17 cellular contexts compared by ENCODE assay signal in the genomic region with DNA sequence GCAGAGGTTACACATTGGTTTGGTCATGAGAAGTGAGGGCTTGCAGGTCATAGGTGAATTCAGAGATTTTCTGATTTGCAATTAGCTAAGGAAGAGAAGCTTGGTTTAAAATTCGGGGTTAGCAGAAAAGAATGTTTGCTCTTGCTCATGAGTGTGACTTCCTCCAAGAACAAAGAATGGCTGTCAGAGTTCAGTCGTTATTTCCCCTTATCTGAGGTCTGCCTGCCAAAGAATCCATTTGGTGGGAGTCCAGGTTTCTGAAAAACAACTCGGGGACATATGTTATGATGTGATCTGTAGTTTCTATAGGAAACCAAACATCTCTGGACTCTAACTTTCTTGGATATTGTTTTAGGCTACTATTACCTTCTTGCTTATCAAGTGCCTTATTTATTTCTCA. TPM values are rescaled to one million over a fixed set of nuclear protein-coding genes. Genes with fewer than 3 reads are reported as not detected.
"Had no signal": no experiment of that assay in that cellular context is flagged by ENCODE, and none has a peak within 500 bp of the region (broad histone marks: within the 10 kb centered on the region; RNA-seq: fewer than 3 reads in every experiment).

No MANE protein-coding gene starts in this region.

- H3K27me3 ChIP-seq: foreskin keratinocyte had no signal

- H3K4me1 ChIP-seq: psoas muscle had no signal

- ATAC-seq: activated CD8-positive, alpha-beta T cell treated with anti-CD3 and anti-CD28 coated beads, Interleukin-2, amount 10 ng/mL, durations not matched to agents 7 days and 5 days; activated naive CD8-positive, alpha-beta T cell treated with anti-CD3 and anti-CD28 coated beads, Interleukin-2, amount 50 U/mL, for 24 hours; esophagus mucosa; foreskin keratinocyte; psoas muscle had no signal

- H3K4me3 ChIP-seq: psoas muscle had no signal

- DNase-seq: activated CD4-positive, alpha-beta T cell treated with anti-CD3 and anti-CD28 coated beads for 4 hours; activated CD8-positive, alpha-beta memory T cell treated with anti-CD3 and anti-CD28 coated beads, Interleukin-2, amount 50 U/mL, for 48 hours; activated CD8-positive, alpha-beta T cell treated with anti-CD3 and anti-CD28 coated beads, Interleukin-2, amount 10 ng/mL, durations not matched to agents 7 days and 5 days; activated naive CD4-positive, alpha-beta T cell treated with Interleukin-2 at 50 U/mL for 16 hours; activated naive CD8-positive, alpha-beta T cell treated with anti-CD3 and anti-CD28 coated beads, Interleukin-2, amount 50 U/mL, for 24 hours; caudate nucleus; foreskin keratinocyte; head of caudate nucleus; left colon; psoas muscle; stimulated activated CD4-positive, alpha-beta T cell treated with anti-CD3 and anti-CD28 coated beads, Interleukin-12 subunit alpha, Interleukin-12 subunit beta, amount 100 ng/mL, for 4 hours; stimulated activated naive CD4-positive, alpha-beta T cell had no signal

- H3K9me3 ChIP-seq: psoas muscle had no signal

- H3K27ac ChIP-seq: psoas muscle, VCaP had no signal

RNA-seq across cellular contexts. Expression of a gene that starts 3.2 kb away (rescaled TPM):
- total RNA-seq: activated CD8-positive, alpha-beta T cell treated with anti-CD3 and anti-CD28 coated beads, Interleukin-2, amount 10 ng/mL, durations not matched to agents 7 days and 5 days; activated T-helper 1 cell treated with anti-CD3 and anti-CD28 coated beads, Interleukin-12 subunit alpha, Interleukin-12 subunit beta, Interleukin-2, Interleukin-4 antibody, amounts not matched to agents 30 ng/mL and 10 ng/mL and 1 ng/mL, durations not matched to agents 14 hours and 24 hours and 36 hours; natural killer cell treated with Interleukin-12 subunit alpha and Interleukin-12 subunit beta and Interleukin-15 and Interleukin-18, amount 100 ng/mL, for 72 hours; osteoblast; psoas muscle had no signal

RNA-seq across cellular contexts. Expression of a gene that starts 7.8 kb away (rescaled TPM):
- total RNA-seq: activated CD8-positive, alpha-beta T cell treated with anti-CD3 and anti-CD28 coated beads, Interleukin-2, amount 10 ng/mL, durations not matched to agents 7 days and 5 days; activated T-helper 1 cell treated with anti-CD3 and anti-CD28 coated beads, Interleukin-12 subunit alpha, Interleukin-12 subunit beta, Interleukin-2, Interleukin-4 antibody, amounts not matched to agents 30 ng/mL and 10 ng/mL and 1 ng/mL, durations not matched to agents 14 hours and 24 hours and 36 hours; natural killer cell treated with Interleukin-12 subunit alpha and Interleukin-12 subunit beta and Interleukin-15 and Interleukin-18, amount 100 ng/mL, for 72 hours; osteoblast; psoas muscle had no signal

RNA-seq across cellular contexts. Expression of a gene that starts 17.8 kb away (rescaled TPM):
- total RNA-seq: activated CD8-positive, alpha-beta T cell treated with anti-CD3 and anti-CD28 coated beads, Interleukin-2, amount 10 ng/mL, durations not matched to agents 7 days and 5 days; activated T-helper 1 cell treated with anti-CD3 and anti-CD28 coated beads, Interleukin-12 subunit alpha, Interleukin-12 subunit beta, Interleukin-2, Interleukin-4 antibody, amounts not matched to agents 30 ng/mL and 10 ng/mL and 1 ng/mL, durations not matched to agents 14 hours and 24 hours and 36 hours; foreskin keratinocyte; natural killer cell treated with Interleukin-12 subunit alpha and Interleukin-12 subunit beta and Interleukin-15 and Interleukin-18, amount 100 ng/mL, for 72 hours; osteoblast; psoas muscle had no signal

RNA-seq across cellular contexts. Expression of a gene that starts 23.2 kb away (rescaled TPM):
- total RNA-seq: activated CD8-positive, alpha-beta T cell treated with anti-CD3 and anti-CD28 coated beads, Interleukin-2, amount 10 ng/mL, durations not matched to agents 7 days and 5 days; activated T-helper 1 cell treated with anti-CD3 and anti-CD28 coated beads, Interleukin-12 subunit alpha, Interleukin-12 subunit beta, Interleukin-2, Interleukin-4 antibody, amounts not matched to agents 30 ng/mL and 10 ng/mL and 1 ng/mL, durations not matched to agents 14 hours and 24 hours and 36 hours; natural killer cell treated with Interleukin-12 subunit alpha and Interleukin-12 subunit beta and Interleukin-15 and Interleukin-18, amount 100 ng/mL, for 72 hours; osteoblast; psoas muscle had no signal

RNA-seq across cellular contexts. Expression of a gene that starts 29.0 kb away (rescaled TPM):
- total RNA-seq: activated CD8-positive, alpha-beta T cell treated with anti-CD3 and anti-CD28 coated beads, Interleukin-2, amount 10 ng/mL, durations not matched to agents 7 days and 5 days; activated T-helper 1 cell treated with anti-CD3 and anti-CD28 coated beads, Interleukin-12 subunit alpha, Interleukin-12 subunit beta, Interleukin-2, Interleukin-4 antibody, amounts not matched to agents 30 ng/mL and 10 ng/mL and 1 ng/mL, durations not matched to agents 14 hours and 24 hours and 36 hours; natural killer cell treated with Interleukin-12 subunit alpha and Interleukin-12 subunit beta and Interleukin-15 and Interleukin-18, amount 100 ng/mL, for 72 hours; osteoblast; psoas muscle had no signal
